In genomic region chr2:152635635-152636298, GRCh38 we compare ENCODE assay signal across 8 cellular contexts.
DNase-seq lines count a peak whose midpoint lies in the region; ATAC-seq, FAIRE-seq and TF ChIP-seq lines count a peak whose summit lies in the region.

No MANE protein-coding gene starts in this region.

- H3K27me3 Mint-ChIP-seq in activated T-helper 17 cell treated with anti-CD3 and anti-CD28 coated beads, Interleukin-2, amount 50 U/mL, for 72 hours, result peaks cover 11% of the 10 kb centered on the region

- CTCF ChIA-PET in A673 (lab: Charles Lee), result interaction anchor here (1.1 to 2.2 kb wide), 2 partner anchors 9 to 460 kb away, joined by 3 to 15 read pairs; partner anchors contain the start of gene STAM2

- H3K27me3 ChIP-seq in A673 (replicated peaks; ENCODE audit: insufficient read depth, low read depth, low read length, poor library complexity) (no peaks in the 10 kb centered on the region), pancreas (no peaks in the 10 kb centered on the region)

- 14 to 15% methylated on average over 5 of the region's 5 CpGs for WGBS in pancreas, 2 donors

- BruUV-seq in A673 (replicated peaks; lab: Mats Ljungman, UMichigan), result no TSS peak

- ATAC-seq in activated T-helper 17 cell treated with anti-CD3 and anti-CD28 coated beads, Interleukin-2, amount 50 U/mL, for 72 hours (replicated peaks), result peak; percentile 66
- peak; percentile 72 to 93 (median 84) for ATAC-seq in pancreas

- H3K4me1 Mint-ChIP-seq in activated T-helper 17 cell treated with anti-CD3 and anti-CD28 coated beads, Interleukin-2, amount 50 U/mL, for 72 hours, result no peaks in the 10 kb centered on the region

- H3K27ac ChIP-seq in A673 (ENCODE audit: low read depth, low read length, poor library complexity, severe bottlenecking) (no peak overlapping the region), pancreas (no peak overlapping the region)

- H3K36me3 ChIP-seq in A673 (ENCODE audit: insufficient read depth, low read length, poor library complexity, severe bottlenecking) (peaks cover 9% of the 10 kb centered on the region), pancreas (peaks cover 0 to under 1% (median 0%) of the 10 kb centered on the region in 3 donors)

- DNase-seq in A673 (ENCODE audit: low spot score) (peak; percentile 68), GM18507 (ENCODE audit: extremely low spot score, insufficient read length, low read depth) (peak; percentile 26), HK-2 (ENCODE audit: unreplicated experiment) (peak; percentile 61), RCC 7860 (ENCODE audit: low spot score) (peak; percentile 46), germinal center (ENCODE audit: low spot score) (peak; percentile 59), pancreas (peak in 5 of 6 donors; percentile 30 to 75 (median 62)), ureter (ENCODE audit: low spot score) (peak; percentile 62)

- intact Hi-C loops in A673 (cut with micrococcal nuclease; ENCODE audit: unreplicated experiment), result loop anchor here (1.0 to 2.0 kb wide), 3 partner anchors 445 to 598 kb away; no protein-coding TSS in a partner anchor
- intact Hi-C loops in pancreas (cut with DNase I), result loop anchor here (5.0 to 10.0 kb wide), 3 partner anchors 448 to 601 kb away; no protein-coding TSS in a partner anchor

- H3K4me3 ChIP-seq in A673 (ENCODE audit: low read depth, low read length, poor library complexity, severe bottlenecking) (no peak overlapping the region), pancreas (no peak overlapping the region)

- POLR2A ChIA-PET in A673 (lab: Charles Lee; ENCODE audit: low non-redundant PET), result no interaction called here

- TF ChIP-seq CTCF in A673 (conservative IDR thresholded peaks at IDR 0.05; ENCODE audit: low read depth, low read length) (peak; percentile 86), pancreas (IDR thresholded peaks at IDR 0.05) (peak; percentile 78 to 88 (median 83))

- H3K9me3 ChIP-seq in A673 (ENCODE audit: low read depth, low read length, poor library complexity, severe bottlenecking) (no peaks in the 10 kb centered on the region), pancreas (no peaks in the 10 kb centered on the region)

- no peaks in the 10 kb centered on the region for H3K36me3 Mint-ChIP-seq in activated T-helper 17 cell treated with anti-CD3 and anti-CD28 coated beads, Interleukin-2, amount 50 U/mL, for 72 hours (ENCODE audit: low read depth)

- H3K4me1 ChIP-seq in A673 (ENCODE audit: insufficient read depth, low read length, poor library complexity, severe bottlenecking), result no peaks in the 10 kb centered on the region
- H3K4me1 ChIP-seq in pancreas, result no peaks in the 10 kb centered on the region

- H3K9me3 Mint-ChIP-seq in activated T-helper 17 cell treated with anti-CD3 and anti-CD28 coated beads, Interleukin-2, amount 50 U/mL, for 72 hours, result no peaks in the 10 kb centered on the region

- FAIRE-seq in GM18507 (lab: Jason Lieb, UNC) (peak; percentile 80), RCC 7860 (lab: Jason Lieb, UNC) (no peak), pancreas (lab: Jason Lieb, UNC) (no peak)

- H3K4me3 Mint-ChIP-seq in activated T-helper 17 cell treated with anti-CD3 and anti-CD28 coated beads, Interleukin-2, amount 50 U/mL, for 72 hours, result no peak overlapping the region

- no peak overlapping the region for H3K27ac Mint-ChIP-seq in activated T-helper 17 cell treated with anti-CD3 and anti-CD28 coated beads, Interleukin-2, amount 50 U/mL, for 72 hours
